In the genomic region with DNA sequence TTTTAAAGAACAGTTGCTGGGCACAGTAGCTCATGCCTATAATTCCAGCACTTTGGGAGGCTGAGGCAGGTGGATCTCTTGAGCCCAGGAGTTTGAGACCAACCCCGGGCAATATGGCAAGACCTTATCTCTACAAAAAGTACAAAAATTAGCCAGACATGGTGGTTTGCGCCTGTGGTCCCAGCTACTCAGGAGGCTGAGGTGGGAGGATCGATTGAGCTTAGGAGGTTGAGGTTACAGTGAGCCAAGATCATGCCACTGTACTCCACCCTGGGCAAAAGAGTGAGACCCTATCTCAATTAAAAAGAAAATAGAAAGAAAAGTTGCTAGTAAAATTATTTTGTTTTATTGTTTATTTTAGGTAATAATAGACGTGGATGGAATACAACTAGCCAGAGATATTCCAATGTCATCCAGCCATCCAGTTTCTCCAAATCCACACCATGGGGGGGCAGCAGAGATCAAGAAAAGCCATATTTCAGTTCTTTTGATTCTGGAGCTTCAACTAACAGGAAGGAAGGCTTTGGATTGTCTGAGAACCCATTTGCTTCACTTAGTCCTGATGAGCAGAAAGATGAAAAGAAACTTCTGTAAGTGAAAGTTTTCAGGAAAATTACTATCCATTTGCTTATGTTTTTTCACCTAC, we compare ENCODE assay signal across 8 cellular contexts. TPM values are rescaled to one million over a fixed set of nuclear protein-coding genes. Genes with fewer than 3 reads are reported as not detected.
A peak's percentile ranks its signal among the peaks of the same experiment; 100 is the strongest.
DNase-seq lines count a peak whose midpoint lies in the region; ATAC-seq, FAIRE-seq and TF ChIP-seq lines count a peak whose summit lies in the region.

No MANE protein-coding gene starts in this region.

- H3K27me3 ChIP-seq in HAP-1 (ENCODE audit: low read depth): no peaks in the 10 kb centered on the region
- no peaks in the 10 kb centered on the region for H3K27me3 ChIP-seq in PC-3 (ENCODE audit: low read length)
- H3K27me3 ChIP-seq in endothelial cell of umbilical vein (ENCODE audit: control insufficient read depth in 2 of 2, insufficient read depth in 2 of 2, low read length in 2 of 2): no peaks in the 10 kb centered on the region

- H3K4me3 ChIP-seq in HAP-1 (no peak overlapping the region), PC-3 (ENCODE audit: low read length) (peak overlapping the region; percentile 88), endothelial cell of umbilical vein (replicated peaks in 1 of 3; ENCODE audit: insufficient read depth in 1 of 3, low read depth in 1 of 3, low read length in 3 of 3) (no peak overlapping the region)

- H3K9me1 ChIP-seq in endothelial cell of umbilical vein (replicated peaks; ENCODE audit: control insufficient read depth, extremely low read depth, insufficient read depth, low read length): no peaks in the 10 kb centered on the region

- intact Hi-C loops in PC-3 (cut with micrococcal nuclease): loop anchor here (2.0 to 5.0 kb wide), 3 partner anchors 78 to 363 kb away; partner anchors contain the start of gene TOMM7
- intact Hi-C loops in endothelial cell of umbilical vein (cut with micrococcal nuclease): loop anchor here (2.0 to 10.0 kb wide), 3 partner anchors 78 to 340 kb away; partner anchors contain the start of gene IGF2BP3

- no peaks in the 10 kb centered on the region for H3K9me2 ChIP-seq in PC-3 (replicated peaks; ENCODE audit: low read length)

- dilution Hi-C loops in endothelial cell of umbilical vein (cut with MboI; ENCODE audit: extremely low pct_ligation_motif_present, low sequenced_read_pairs): no loop called here

- H3F3A ChIP-seq in PC-3 (ENCODE audit: low read length, unreplicated experiment): no peaks in the 10 kb centered on the region

- peaks cover 45% of the 10 kb centered on the region for H3K36me3 ChIP-seq in HAP-1 (replicated peaks)
- peaks cover 38% of the 10 kb centered on the region for H3K36me3 ChIP-seq in PC-3 (ENCODE audit: low read depth, low read length)
- H3K36me3 ChIP-seq in endothelial cell of umbilical vein (ENCODE audit: control insufficient read depth in 2 of 2, extremely low read depth in 1 of 2, insufficient read depth in 2 of 2, low read length in 2 of 2): peaks cover 3 to 20% of the 10 kb centered on the region in 2 experiments

- H3K27ac ChIP-seq in PC-3 (ENCODE audit: low read length) (no peak overlapping the region), endothelial cell of umbilical vein (ENCODE audit: insufficient read depth, low read depth, low read length) (no peak overlapping the region)

- in situ Hi-C loops in HAP-1 (cut with MboI; ENCODE audit: low sequenced_read_pairs): no loop called here

- POLR2A ChIA-PET in PC-3 (lab: Charles Lee; ENCODE audit: unreplicated experiment) (interaction anchor here (0.6 kb wide), 1 partner anchor 528 kb away, joined by 5 read pairs; no protein-coding TSS in a partner anchor), endothelial cell of umbilical vein (lab: Charles Lee) (no interaction called here)

- CTCF ChIA-PET in PC-3 (lab: Charles Lee): interaction anchor here (0.6 to 1.4 kb wide), 5 partner anchors 51 to 457 kb away, joined by 3 to 11 read pairs (median 4); no protein-coding TSS in a partner anchor
- CTCF ChIA-PET in endothelial cell of umbilical vein (lab: Charles Lee): interaction anchor here (0.6 to 4.8 kb wide), 28 partner anchors 8 to 362 kb away, joined by 3 to 34 read pairs (median 4); partner anchors contain the start of gene GPNMB

- peak; percentile 49 for FAIRE-seq in endothelial cell of umbilical vein (lab: Jason Lieb, UNC)

- DNase-seq in COLO829 (ENCODE audit: low spot score): peak; percentile 63
- peak; percentile 39 to 71 for DNase-seq in HAP-1 (ENCODE audit: low spot score in 2 of 2)
- peak; percentile 65 for DNase-seq in PC-3
- DNase-seq in endothelial cell of umbilical vein (ENCODE audit: low read depth, low spot score): peak; percentile 45
- peak; percentile 71 for DNase-seq in putamen (ENCODE audit: low spot score)
- DNase-seq in NCI-H187 (lab: John Stamatoyannopoulos, UW): no peak

- ATAC-seq in PC-3 (0 out of 2 replicates have a peak, but pooled peaks have one; percentile 8), HG03571 (IDR thresholded peaks at IDR 0.05; ENCODE audit: unreplicated experiment) (no peak), HG02852 (IDR thresholded peaks at IDR 0.05; ENCODE audit: unreplicated experiment) (no peak)

- no TSS peak for BruUV-seq in PC-3 (replicated peaks; lab: Mats Ljungman, UMichigan)
- BruUV-seq in endothelial cell of umbilical vein (replicated peaks; lab: Mats Ljungman, UMichigan): no TSS peak

- H4K20me1 ChIP-seq in PC-3 (ENCODE audit: low read length): peaks cover 20% of the 10 kb centered on the region; the same call in 1 of the 2 replicates
- H4K20me1 ChIP-seq in endothelial cell of umbilical vein (replicated peaks; ENCODE audit: control insufficient read depth, extremely low read depth, insufficient read depth, low read length): no peaks in the 10 kb centered on the region

- H3K9me3 ChIP-seq in HAP-1 (no peaks in the 10 kb centered on the region), PC-3 (ENCODE audit: low read length) (no peaks in the 10 kb centered on the region), endothelial cell of umbilical vein (replicated peaks; ENCODE audit: control insufficient read depth, insufficient read depth, low read length) (no peaks in the 10 kb centered on the region)

- TF ChIP-seq CTCF in PC-3 (conservative IDR thresholded peaks at IDR 0.05; ENCODE audit: low read depth, low read length): peak; percentile 64
- TF ChIP-seq CTCF in endothelial cell of umbilical vein (IDR thresholded peaks at IDR 0.05; ENCODE audit: extremely low read depth in 1 of 2, insufficient read depth in 1 of 2, low read depth in 1 of 2, low read length in 2 of 2): peak; percentile 30 to 38

- no peak overlapping the region for H2AFZ ChIP-seq in PC-3 (ENCODE audit: low read length)
- H2AFZ ChIP-seq in endothelial cell of umbilical vein (ENCODE audit: low read depth, low read length): no peak overlapping the region

- H3K4me2 ChIP-seq in PC-3 (ENCODE audit: low read length) (peak overlapping the region; percentile 83; the same call in 1 of the 2 replicates), endothelial cell of umbilical vein (ENCODE audit: insufficient read depth, low read length) (no peak overlapping the region)

- no peak for TF ChIP-seq POLR2A in endothelial cell of umbilical vein (IDR thresholded peaks at IDR 0.05; ENCODE audit: low read depth, low read length)

- H3K79me2 ChIP-seq in PC-3 (ENCODE audit: low read length) (peaks cover 69% of the 10 kb centered on the region), endothelial cell of umbilical vein (ENCODE audit: control insufficient read depth, insufficient read depth, low read length) (peaks cover 54% of the 10 kb centered on the region)

- H3K9ac ChIP-seq in PC-3 (ENCODE audit: low read length) (no peak overlapping the region), endothelial cell of umbilical vein (replicated peaks; ENCODE audit: extremely low read depth, insufficient read depth, low read length) (no peak overlapping the region)

- H3K4me1 ChIP-seq in HAP-1 (peaks cover 7% of the 10 kb centered on the region), PC-3 (ENCODE audit: insufficient read depth, low read length) (peaks cover 27% of the 10 kb centered on the region), endothelial cell of umbilical vein (ENCODE audit: control insufficient read depth, extremely low read depth, insufficient read depth, low read length) (peaks cover 14% of the 10 kb centered on the region)

TF ChIP-seq in endothelial cell of umbilical vein, 7 proteins besides CTCF, POLR2A, EP300 and RAD21:
- TF ChIP-seq MAX (IDR thresholded peaks at IDR 0.05; ENCODE audit: insufficient read depth, insufficient read length): no peak
- no peak for TF ChIP-seq EZH2 (IDR thresholded peaks at IDR 0.05; ENCODE audit: borderline replicate concordance, low read depth, low read length, severe bottlenecking)
- TF ChIP-seq JUN (IDR thresholded peaks at IDR 0.05; ENCODE audit: borderline replicate concordance, insufficient read depth, insufficient read length, low read depth): no peak
- no peak for TF ChIP-seq GATA2 (IDR thresholded peaks at IDR 0.05; ENCODE audit: insufficient read depth, insufficient read length, low read depth, low read length)
- no peak for TF ChIP-seq MYC (IDR thresholded peaks at IDR 0.05; ENCODE audit: low read depth, low read length)
- TF ChIP-seq FOS (IDR thresholded peaks at IDR 0.05; ENCODE audit: borderline replicate concordance, insufficient read depth, low read length): no peak
- TF ChIP-seq POLR2AphosphoS5 (IDR thresholded peaks at IDR 0.05; ENCODE audit: insufficient read depth, low read depth, low read length): no peak

RNA-seq across cellular contexts. Expression of gene NUP42, which starts 3.0 kb away (rescaled TPM):
- total RNA-seq in PC-3 (2014; rRNA removed): 30.1 and 48.6 TPM in 2 replicates
- total RNA-seq in endothelial cell of umbilical vein: 38.6 and 40.0 TPM in 2 replicates
- polyA plus RNA-seq in endothelial cell of umbilical vein: 31.5 and 34.3 TPM in 2 replicates
- polyA plus RNA-seq in endothelial cell of umbilical vein (2011; cell fraction: cytosol; rRNA removed): 26.7 and 26.8 TPM in 2 replicates
- polyA plus RNA-seq in endothelial cell of umbilical vein (2011; cell fraction: nucleus; rRNA removed): 42.4 and 44.4 TPM in 2 replicates
- 36.1 and 37.8 TPM in 2 replicates for polyA plus RNA-seq in endothelial cell of umbilical vein (2012)
- polyA minus RNA-seq in endothelial cell of umbilical vein: 33.2 and 36.6 TPM in 2 replicates
- polyA minus RNA-seq in endothelial cell of umbilical vein (2011; cell fraction: cytosol; rRNA and poly(A)+ RNA removed): 14.1 TPM
- polyA minus RNA-seq in endothelial cell of umbilical vein (2011; cell fraction: nucleus; rRNA and poly(A)+ RNA removed): 20.8 and 22.2 TPM in 2 replicates

Comparison
In these comparisons a context has a peak if more than half of its experiments do, and no peak if none do; other contexts are left out.
1. DNase-seq: peak in COLO829 (single experiment), HAP-1 (2 of 2), PC-3 (single experiment), endothelial cell of umbilical vein (single experiment) and putamen (single experiment); none in NCI-H187 (0 of 2).